ENCODE assay signal across 8 cellular contexts in the genomic region with DNA sequence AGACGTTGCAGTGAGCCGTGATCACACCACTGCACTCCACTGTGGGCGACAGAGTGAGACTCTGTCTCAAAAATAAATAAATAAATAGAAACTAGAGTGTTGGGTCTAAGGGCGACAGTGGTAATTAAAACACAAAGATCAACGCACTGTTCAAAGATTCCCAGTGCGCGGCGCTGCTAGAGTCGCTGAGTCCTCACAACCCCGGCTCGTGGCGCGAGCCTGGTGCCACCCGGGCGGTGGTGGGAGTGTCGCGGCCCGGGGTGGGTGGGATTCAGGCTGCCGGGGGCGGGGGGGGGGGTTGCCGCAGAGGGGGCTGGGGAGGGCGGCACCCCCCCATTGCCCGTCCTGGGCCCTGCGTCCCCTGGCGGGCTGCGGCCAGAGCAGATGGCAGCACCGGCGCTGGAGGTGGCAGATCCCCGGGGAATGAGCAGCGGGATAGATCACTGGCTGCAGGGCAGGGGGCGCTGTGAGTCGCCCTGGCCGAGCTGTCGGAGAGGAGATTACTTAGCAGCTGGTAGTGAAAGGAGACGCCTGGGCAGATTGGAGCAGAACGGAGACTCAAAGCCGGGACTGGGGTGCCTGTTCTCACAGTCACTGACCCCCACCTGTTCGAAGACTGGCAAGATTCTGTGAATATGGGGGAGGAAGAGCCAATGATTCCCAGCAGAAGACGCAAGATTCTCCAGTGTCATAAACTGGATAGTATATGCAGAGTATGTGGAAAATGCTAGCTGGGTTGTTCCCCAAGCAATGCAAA. TPM values are rescaled to one million over a fixed set of nuclear protein-coding genes. Genes with fewer than 3 reads are reported as not detected.
DNase-seq lines count a peak whose midpoint lies in the region; ATAC-seq and TF ChIP-seq lines count a peak whose summit lies in the region.

No MANE protein-coding gene starts in this region.

- no peak overlapping the region for H3K4me3 ChIP-seq in mucosa of descending colon

- H3K9me3 ChIP-seq in mucosa of descending colon = no peaks in the 10 kb centered on the region

- peak overlapping the region; percentile 38 for H3K4me3 Mint-ChIP-seq in stimulated activated effector memory CD8-positive, alpha-beta T cell treated with anti-CD3 and anti-CD28 coated beads, Interleukin-12 subunit alpha, Interleukin-12 subunit beta, amount 100 ng/mL, for 72 hours

- H3K36me3 Mint-ChIP-seq in stimulated activated effector memory CD8-positive, alpha-beta T cell treated with anti-CD3 and anti-CD28 coated beads, Interleukin-12 subunit alpha, Interleukin-12 subunit beta, amount 100 ng/mL, for 72 hours = no peaks in the 10 kb centered on the region

- no peak for TF ChIP-seq POLR2A in erythroblast (IDR thresholded peaks at IDR 0.05; ENCODE audit: low read length)

- no peak overlapping the region for H3K27ac Mint-ChIP-seq in stimulated activated effector memory CD8-positive, alpha-beta T cell treated with anti-CD3 and anti-CD28 coated beads, Interleukin-12 subunit alpha, Interleukin-12 subunit beta, amount 100 ng/mL, for 72 hours

- DNase-seq in DMS53 treated with DMSO at 0.1 percent for 48 hours (lab: John Stamatoyannopoulos, UW; ENCODE audit: unreplicated experiment) (peak; percentile 83), NCI-H1694 treated with DMSO at 0.1 percent for 48 hours (lab: John Stamatoyannopoulos, UW) (peak; percentile 77), activated T-cell treated with anti-CD3 and anti-CD28 coated beads for 1 hour (ENCODE audit: low read depth) (peak; percentile 14), erythroblast (lab: John Stamatoyannopoulos, UW) (peak; percentile 74 to 83), mucosa of descending colon (peak; percentile 84 to 89 (median 88)), NCI-H146 (lab: John Stamatoyannopoulos, UW) (no peak)
- peak in 1 of 2 donors; percentile 25 for DNase-seq in stimulated activated effector memory CD8-positive, alpha-beta T cell treated with anti-CD3 and anti-CD28 coated beads, Interleukin-12 subunit alpha, Interleukin-12 subunit beta, amount 100 ng/mL, for 72 hours (ENCODE audit: low spot score in 2 of 2)

- H3K9me3 Mint-ChIP-seq in stimulated activated effector memory CD8-positive, alpha-beta T cell treated with anti-CD3 and anti-CD28 coated beads, Interleukin-12 subunit alpha, Interleukin-12 subunit beta, amount 100 ng/mL, for 72 hours = no peaks in the 10 kb centered on the region

- H3K4me1 Mint-ChIP-seq in stimulated activated effector memory CD8-positive, alpha-beta T cell treated with anti-CD3 and anti-CD28 coated beads, Interleukin-12 subunit alpha, Interleukin-12 subunit beta, amount 100 ng/mL, for 72 hours = peaks cover 6% of the 10 kb centered on the region

- ATAC-seq in mucosa of descending colon (peak; percentile 82), HG02623 (IDR thresholded peaks at IDR 0.05; ENCODE audit: unreplicated experiment) (no peak)
- peak; percentile 87 for ATAC-seq in stimulated activated effector memory CD8-positive, alpha-beta T cell treated with anti-CD3 and anti-CD28 coated beads, Interleukin-12 subunit alpha, Interleukin-12 subunit beta, amount 100 ng/mL, for 72 hours

- intact Hi-C loops in mucosa of descending colon (cut with DNase I, micrococcal nuclease) = no loop called here

- no peaks in the 10 kb centered on the region for H3K36me3 ChIP-seq in mucosa of descending colon (ENCODE audit: low read depth)

- peak; percentile 77 for TF ChIP-seq CTCF in mucosa of descending colon (IDR thresholded peaks at IDR 0.05)

- H3K4me1 ChIP-seq in mucosa of descending colon (ENCODE audit: low read depth) = peaks cover 36% of the 10 kb centered on the region

RNA-seq across cellular contexts. Expression of a gene that starts 30.2 kb away (rescaled TPM):
- total RNA-seq in mucosa of descending colon = 10 to 100 TPM in 1 of 3 donors, 1 to 10 TPM in 1, under 1 TPM in 1; 0.92 to 23.6 (median 2.5) TPM

RNA-seq across cellular contexts. Expression of a gene that starts 54.9 kb away (rescaled TPM):
- total RNA-seq in mucosa of descending colon = 10 to 100 TPM in 2 of 3 donors, 1 to 10 TPM in 1; 8.4 to 49.5 (median 23.6) TPM

RNA-seq across cellular contexts. Expression of a gene that starts 55.2 kb away (rescaled TPM):
- 10 to 100 TPM; 15.7 to 84.0 (median 23.6) TPM for total RNA-seq in mucosa of descending colon
